Comparison of ENCODE assay signal across 15 cellular contexts in the genomic region with DNA sequence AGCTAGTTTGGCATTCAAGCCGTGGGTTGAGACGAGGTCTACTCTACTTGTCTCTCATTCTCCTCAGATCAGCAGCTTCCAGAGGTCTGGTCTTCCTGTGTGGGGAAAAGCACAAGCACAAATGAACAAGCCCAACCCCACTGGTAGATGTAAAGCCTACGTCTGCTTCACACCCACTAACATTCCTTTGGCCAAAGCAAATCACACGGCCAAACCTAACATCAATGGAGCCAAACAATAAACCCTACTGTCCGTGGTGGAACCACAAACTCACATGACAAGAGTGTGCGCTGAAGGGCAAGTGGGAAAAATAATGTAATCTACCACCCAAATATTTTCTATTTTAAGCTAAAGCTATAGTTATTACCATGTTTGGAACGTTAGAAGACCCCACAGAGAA.
DNase-seq lines count a peak whose midpoint lies in the region; ATAC-seq, FAIRE-seq and TF ChIP-seq lines count a peak whose summit lies in the region.
"Had no signal": no experiment of that assay in that cellular context is flagged by ENCODE, and none has a peak within 500 bp of the region (broad histone marks: within the 10 kb centered on the region; RNA-seq: fewer than 3 reads in every experiment).

No MANE protein-coding gene starts in this region.

- H3K4me1 ChIP-seq in psoas muscle: no peaks in the 10 kb centered on the region

- H3K36me3 ChIP-seq in bronchial epithelial cell (ENCODE audit: control insufficient read depth, insufficient read depth, low read length) (no peaks in the 10 kb centered on the region), psoas muscle (ENCODE audit: insufficient read depth in 1 of 2, low read depth in 1 of 2) (no peaks in the 10 kb centered on the region)
- H3K36me3 ChIP-seq: BLaER1 treated with 17β-estradiol and CSF1 and Interleukin-3, amounts not matched to agents 10 nM and 100 nM had no signal

- WGBS in psoas muscle, 3 donors: 77 to 83% (median 83%) methylated on average over 7 of the region's 7 CpGs

- no peaks in the 10 kb centered on the region for H3K27me3 ChIP-seq in bronchial epithelial cell (ENCODE audit: control insufficient read depth, insufficient read depth, low read length)
- H3K27me3 ChIP-seq in psoas muscle (ENCODE audit: insufficient read depth in 3 of 3, low read length in 2 of 3): no peaks in the 10 kb centered on the region
- H3K27me3 ChIP-seq: BLaER1 treated with 17β-estradiol and CSF1 and Interleukin-3, amounts not matched to agents 10 nM and 100 nM had no signal

- H3K4me3 ChIP-seq in bronchial epithelial cell (ENCODE audit: low read depth, low read length) (no peak overlapping the region), psoas muscle (no peak overlapping the region)
- H3K4me3 ChIP-seq: BLaER1 treated with 17β-estradiol and CSF1 and Interleukin-3, amounts not matched to agents 10 nM and 100 nM had no signal

- no peaks in the 10 kb centered on the region for H3K9me3 ChIP-seq in psoas muscle

- FAIRE-seq in bronchial epithelial cell (lab: Jason Lieb, UNC): peak; percentile 23
- FAIRE-seq: G401.6, GM12891, H54 had no signal

- intact Hi-C loops in sciatic nerve (cut with DNase I) (no loop called here), psoas muscle (cut with DNase I) (no loop called here)

- peak; percentile 16 for DNase-seq in EH (ENCODE audit: low read depth)
- DNase-seq in RPMI7951 (ENCODE audit: low read depth): peak; percentile 41
- DNase-seq in bronchial epithelial cell (ENCODE audit: low read depth): no peak
- DNase-seq in sciatic nerve (ENCODE audit: low spot score): no peak
- DNase-seq in psoas muscle: no peak
- DNase-seq: ACHN; CD4-positive, alpha-beta T cell; DMS79; EL had no signal

- ATAC-seq in sciatic nerve: peak; percentile 81
- ATAC-seq in GM18517 (IDR thresholded peaks at IDR 0.05; ENCODE audit: unreplicated experiment): no peak
- ATAC-seq in psoas muscle: no peak
- no peak for ATAC-seq in HG02884 (IDR thresholded peaks at IDR 0.05; ENCODE audit: unreplicated experiment)

- H3K27ac ChIP-seq in psoas muscle: no peak overlapping the region
- H3K27ac ChIP-seq: BLaER1 treated with 17β-estradiol and CSF1 and Interleukin-3, amounts not matched to agents 10 nM and 100 nM had no signal

- no peak for TF ChIP-seq CTCF in bronchial epithelial cell (IDR thresholded peaks at IDR 0.05; ENCODE audit: insufficient read depth, low read length, severe bottlenecking)
- no peak for TF ChIP-seq CTCF in psoas muscle (IDR thresholded peaks at IDR 0.05)

Comparison
In these comparisons a context has a peak if more than half of its experiments do, and no peak if none do; other contexts are left out.
1. DNase-seq: peak in EH (single experiment) and RPMI7951 (single experiment); none in bronchial epithelial cell (single experiment), sciatic nerve (single experiment) and psoas muscle (0 of 2).